ENCODE assay signal across 9 cellular contexts in genomic region chr6:134196568-134197301, GRCh38.
DNase-seq lines count a peak whose midpoint lies in the region; ATAC-seq and TF ChIP-seq lines count a peak whose summit lies in the region.
"Had no signal": no experiment of that assay in that cellular context is flagged by ENCODE, and none has a peak within 500 bp of the region (broad histone marks: within the 10 kb centered on the region; RNA-seq: fewer than 3 reads in every experiment).

No MANE protein-coding gene starts in this region.

- 82 to 93% (median 87%) methylated on average over 12 of the region's 12 CpGs for WGBS in ovary, 3 donors

- H3K9ac ChIP-seq in KMS-11 (no peak overlapping the region), Karpas-422 (ENCODE audit: low read length) (no peak overlapping the region)

- TF ChIP-seq EP300 in ovary (IDR thresholded peaks at IDR 0.05): no peak

- no peaks in the 10 kb centered on the region for H3K9me2 ChIP-seq in Karpas-422 (replicated peaks; ENCODE audit: insufficient read depth, low read length)

- TF ChIP-seq CTCF in KMS-11 (conservative IDR thresholded peaks at IDR 0.05; ENCODE audit: low read depth, low read length): no peak
- no peak for TF ChIP-seq CTCF in ovary (IDR thresholded peaks at IDR 0.05)

- H3K4me1 ChIP-seq in KMS-11 (ENCODE audit: low read depth, poor library complexity, severe bottlenecking) (peaks cover 33% of the 10 kb centered on the region), Karpas-422 (ENCODE audit: low read length) (no peaks in the 10 kb centered on the region), ovary (ENCODE audit: insufficient read depth) (peaks cover 16% of the 10 kb centered on the region)

- peak overlapping the region; percentile 43 for H3K27ac ChIP-seq in KMS-11
- H3K27ac ChIP-seq in Karpas-422 (ENCODE audit: low read length): no peak overlapping the region
- H3K27ac ChIP-seq in ovary: peak overlapping the region in 1 of 2 donors; percentile 85

- ATAC-seq in GM18502 (IDR thresholded peaks at IDR 0.05; ENCODE audit: poor library complexity, unreplicated experiment) (peak; percentile 68), GM21619 (IDR thresholded peaks at IDR 0.05; ENCODE audit: unreplicated experiment) (peak; percentile 75)

- DNase-seq in glomerular visceral epithelial cell (ENCODE audit: extremely low spot score) (peak; percentile 11), 8988T (no peak), Karpas-422 (no peak), HK-2 (ENCODE audit: unreplicated experiment) (no peak), ovary (no peak)
- DNase-seq: NCI-H1105 had no signal

- intact Hi-C loops in ovary (cut with DNase I): no loop called here

- H3K4me3 ChIP-seq in KMS-11 (IDR thresholded peaks at IDR 0.05; ENCODE audit: insufficient read depth, low read depth, low read length) (no peak overlapping the region), Karpas-422 (ENCODE audit: low read length) (no peak overlapping the region), ovary (no peak overlapping the region)

- peak overlapping the region; percentile 40; the same call in 1 of the 2 replicates for H2AFZ ChIP-seq in KMS-11 (ENCODE audit: low read depth)
- no peak overlapping the region for H2AFZ ChIP-seq in Karpas-422 (ENCODE audit: low read length)

- no peaks in the 10 kb centered on the region for H3K27me3 ChIP-seq in KMS-11 (ENCODE audit: insufficient read depth, low read depth)
- no peaks in the 10 kb centered on the region for H3K27me3 ChIP-seq in Karpas-422 (ENCODE audit: low read length)
- no peaks in the 10 kb centered on the region for H3K27me3 ChIP-seq in ovary

- H3K4me2 ChIP-seq in KMS-11: peak overlapping the region; percentile 31
- no peak overlapping the region for H3K4me2 ChIP-seq in Karpas-422 (ENCODE audit: low read depth, low read length, poor library complexity, severe bottlenecking)

- no peaks in the 10 kb centered on the region for H3K9me3 ChIP-seq in Karpas-422 (ENCODE audit: low read length)
- H3K9me3 ChIP-seq in ovary: no peaks in the 10 kb centered on the region

- no peak for TF ChIP-seq POLR2A in ovary (IDR thresholded peaks at IDR 0.05)

- no peaks in the 10 kb centered on the region for H3K36me3 ChIP-seq in KMS-11 (ENCODE audit: insufficient read depth)
- H3K36me3 ChIP-seq in Karpas-422 (ENCODE audit: insufficient read depth, low read length): no peaks in the 10 kb centered on the region
- H3K36me3 ChIP-seq in ovary: no peaks in the 10 kb centered on the region

- H4K20me1 ChIP-seq in KMS-11 (ENCODE audit: insufficient read depth) (no peaks in the 10 kb centered on the region), Karpas-422 (ENCODE audit: insufficient read depth, low read depth, low read length) (no peaks in the 10 kb centered on the region)

- H3K79me2 ChIP-seq in KMS-11 (ENCODE audit: insufficient read depth, low read depth) (no peaks in the 10 kb centered on the region), Karpas-422 (ENCODE audit: low read length) (no peaks in the 10 kb centered on the region)
